In the genomic region with DNA sequence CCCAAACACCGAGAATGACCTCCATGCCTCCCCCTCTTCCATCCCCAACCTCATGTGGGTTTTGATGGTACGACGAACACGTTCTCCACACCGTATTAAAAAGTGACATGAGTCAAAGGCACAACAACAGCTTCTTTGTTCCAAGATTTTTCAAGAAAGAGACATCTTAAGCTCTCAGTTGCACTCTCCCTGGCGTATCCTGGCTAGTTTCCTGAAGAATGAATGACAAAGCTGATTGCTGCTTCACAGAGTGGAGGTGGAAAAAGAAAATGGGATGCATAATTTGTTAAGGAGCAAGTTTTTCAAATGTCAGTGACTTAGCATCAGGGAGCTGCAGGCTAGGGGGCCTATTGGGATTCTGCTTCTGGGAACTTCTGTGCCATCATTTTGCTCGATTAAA, we compare ENCODE assay signal across 1 cellular context.
TF ChIP-seq lines count a peak whose summit lies in the region.

No MANE protein-coding gene starts in this region.

TF ChIP-seq in SK-N-SH treated with all-trans-retinoic acid at 6 μM for 48 hours, 23 proteins besides CTCF, POLR2A, EP300 and RAD21 (continued from another document):
- TF ChIP-seq, protein P1, sequence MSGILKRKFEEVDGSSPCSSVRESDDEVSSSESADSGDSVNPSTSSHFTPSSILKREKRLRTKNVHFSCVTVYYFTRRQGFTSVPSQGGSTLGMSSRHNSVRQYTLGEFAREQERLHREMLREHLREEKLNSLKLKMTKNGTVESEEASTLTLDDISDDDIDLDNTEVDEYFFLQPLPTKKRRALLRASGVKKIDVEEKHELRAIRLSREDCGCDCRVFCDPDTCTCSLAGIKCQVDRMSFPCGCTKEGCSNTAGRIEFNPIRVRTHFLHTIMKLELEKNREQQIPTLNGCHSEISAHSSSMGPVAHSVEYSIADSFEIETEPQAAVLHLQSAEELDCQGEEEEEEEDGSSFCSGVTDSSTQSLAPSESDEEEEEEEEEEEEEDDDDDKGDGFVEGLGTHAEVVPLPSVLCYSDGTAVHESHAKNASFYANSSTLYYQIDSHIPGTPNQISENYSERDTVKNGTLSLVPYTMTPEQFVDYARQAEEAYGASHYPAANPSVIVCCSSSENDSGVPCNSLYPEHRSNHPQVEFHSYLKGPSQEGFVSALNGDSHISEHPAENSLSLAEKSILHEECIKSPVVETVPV (CRISPR knock-in tag; IDR thresholded peaks at IDR 0.05) = no peak
- TF ChIP-seq ZNF8 (CRISPR knock-in tag; IDR thresholded peaks at IDR 0.05) = no peak
- TF ChIP-seq, protein P2, sequence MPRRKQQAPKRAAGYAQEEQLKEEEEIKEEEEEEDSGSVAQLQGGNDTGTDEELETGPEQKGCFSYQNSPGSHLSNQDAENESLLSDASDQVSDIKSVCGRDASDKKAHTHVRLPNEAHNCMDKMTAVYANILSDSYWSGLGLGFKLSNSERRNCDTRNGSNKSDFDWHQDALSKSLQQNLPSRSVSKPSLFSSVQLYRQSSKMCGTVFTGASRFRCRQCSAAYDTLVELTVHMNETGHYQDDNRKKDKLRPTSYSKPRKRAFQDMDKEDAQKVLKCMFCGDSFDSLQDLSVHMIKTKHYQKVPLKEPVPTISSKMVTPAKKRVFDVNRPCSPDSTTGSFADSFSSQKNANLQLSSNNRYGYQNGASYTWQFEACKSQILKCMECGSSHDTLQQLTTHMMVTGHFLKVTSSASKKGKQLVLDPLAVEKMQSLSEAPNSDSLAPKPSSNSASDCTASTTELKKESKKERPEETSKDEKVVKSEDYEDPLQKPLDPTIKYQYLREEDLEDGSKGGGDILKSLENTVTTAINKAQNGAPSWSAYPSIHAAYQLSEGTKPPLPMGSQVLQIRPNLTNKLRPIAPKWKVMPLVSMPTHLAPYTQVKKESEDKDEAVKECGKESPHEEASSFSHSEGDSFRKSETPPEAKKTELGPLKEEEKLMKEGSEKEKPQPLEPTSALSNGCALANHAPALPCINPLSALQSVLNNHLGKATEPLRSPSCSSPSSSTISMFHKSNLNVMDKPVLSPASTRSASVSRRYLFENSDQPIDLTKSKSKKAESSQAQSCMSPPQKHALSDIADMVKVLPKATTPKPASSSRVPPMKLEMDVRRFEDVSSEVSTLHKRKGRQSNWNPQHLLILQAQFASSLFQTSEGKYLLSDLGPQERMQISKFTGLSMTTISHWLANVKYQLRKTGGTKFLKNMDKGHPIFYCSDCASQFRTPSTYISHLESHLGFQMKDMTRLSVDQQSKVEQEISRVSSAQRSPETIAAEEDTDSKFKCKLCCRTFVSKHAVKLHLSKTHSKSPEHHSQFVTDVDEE (CRISPR knock-in tag; IDR thresholded peaks at IDR 0.05) = no peak
- TF ChIP-seq ZNF565 (CRISPR knock-in tag; conservative IDR thresholded peaks at IDR 0.05; ENCODE audit: low read depth) = no peak
- no peak for TF ChIP-seq CSDC2 (CRISPR knock-in tag; IDR thresholded peaks at IDR 0.05)
